Comparison of ENCODE assay signal across 10 cellular contexts in the genomic region with DNA sequence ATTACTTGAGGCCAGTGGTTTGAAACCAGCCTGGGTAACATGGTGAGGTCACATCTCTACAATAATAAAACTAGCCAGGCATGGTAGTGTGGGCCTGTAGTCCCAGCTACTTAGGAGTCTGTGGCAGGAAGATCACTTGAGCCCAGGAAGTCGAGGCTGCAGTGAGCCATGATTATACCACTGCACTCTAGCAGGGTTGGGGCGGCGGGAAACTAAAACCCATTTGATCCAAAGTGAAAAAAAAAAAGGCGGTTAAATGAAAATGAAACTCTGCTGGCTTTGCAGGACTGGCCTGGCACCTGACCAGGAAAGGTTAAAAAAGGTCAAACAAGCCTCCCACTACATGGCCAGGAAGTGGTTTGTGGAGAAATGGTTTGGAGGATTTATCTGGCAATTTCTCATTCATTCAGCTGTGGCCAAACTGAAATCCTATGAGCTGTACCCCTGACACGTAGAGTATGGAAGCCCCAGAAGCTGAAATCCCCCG. TPM values are rescaled to one million over a fixed set of nuclear protein-coding genes. Genes with fewer than 3 reads are reported as not detected.
A peak's percentile ranks its signal among the peaks of the same experiment; 100 is the strongest.
DNase-seq lines count a peak whose midpoint lies in the region; ATAC-seq, FAIRE-seq and TF ChIP-seq lines count a peak whose summit lies in the region.
"Had no signal": no experiment of that assay in that cellular context is flagged by ENCODE, and none has a peak within 500 bp of the region (broad histone marks: within the 10 kb centered on the region; RNA-seq: fewer than 3 reads in every experiment).

No MANE protein-coding gene starts in this region.

- RAD21 ChIA-PET in GM12878 (lab: Charles Lee; ENCODE audit: unreplicated experiment) = no interaction called here

- ATAC-seq in GM19395 (IDR thresholded peaks at IDR 0.05; ENCODE audit: unreplicated experiment) (peak; percentile 46), GM12878 (peak; percentile 75), pancreas (peak in 3 of 4 donors; percentile 72 to 82 (median 75))

- CTCF ChIA-PET in GM12878 (lab: Yijun Ruan, JAX) = interaction anchor here (1.1 kb wide), 1 partner anchor 49 kb away, joined by 4 read pairs; no protein-coding TSS in a partner anchor

- TF ChIP-seq CTCF in GM12878 (IDR thresholded peaks at IDR 0.05 in 2 of 3, conservative IDR thresholded peaks at IDR 0.05 in 1 of 3; ENCODE audit: control insufficient read depth in 2 of 3, extremely low read depth in 1 of 3, insufficient read depth in 1 of 3, low read depth in 3 of 3, low read length in 3 of 3) (no peak), pancreas (IDR thresholded peaks at IDR 0.05) (no peak)

- no peak overlapping the region for H3K4me3 ChIP-seq in GM12878
- H3K4me3 ChIP-seq in pancreas = no peak overlapping the region
- H3K4me3 ChIP-seq: PC-9 had no signal

- TF ChIP-seq EP300 in GM12878 (IDR thresholded peaks at IDR 0.05; ENCODE audit: borderline replicate concordance in 1 of 2, control insufficient read depth in 1 of 2, low read depth in 2 of 2, low read length in 2 of 2) = no peak

- TF ChIP-seq POLR2A in GM12878 (IDR thresholded peaks at IDR 0.05; ENCODE audit: low read depth, low read length) = no peak

- in situ Hi-C loops in GM12878 (cut with MboI) = no loop called here

- DNase-seq in M059J (ENCODE audit: low read depth) (peak; percentile 94), GM12878 (ENCODE audit: low read depth, low spot score) (no peak), pancreas (peak in 3 of 6 donors; percentile 31 to 34 (median 33)), frontal cortex (ENCODE audit: low spot score in 2 of 2) (no peak), LoVo (ENCODE audit: low spot score) (no peak), hippocampal formation (lab: John Stamatoyannopoulos, UW) (no peak), NCI-H2227 (lab: John Stamatoyannopoulos, UW; ENCODE audit: unreplicated experiment) (no peak)

- 17% methylated on average over 6 of the region's 6 CpGs for WGBS in GM12878 (ENCODE audit: insufficient coverage, insufficient replicate concordance, low lambda C conversion rate, missing lambda C conversion rate)
- WGBS in pancreas, 2 donors = 36 to 49% methylated on average over 6 of the region's 6 CpGs

- SMC1A ChIA-PET in GM12878 (lab: Charles Lee; ENCODE audit: uncharacterized antibody, unreplicated experiment) = no interaction called here

- peaks cover 25% of the 10 kb centered on the region for H3K4me1 ChIP-seq in GM12878 (ENCODE audit: control insufficient read depth, insufficient read depth, low read length)
- peaks cover 0 to 9% (median 0%) of the 10 kb centered on the region in 3 donors for H3K4me1 ChIP-seq in pancreas

- no peaks in the 10 kb centered on the region for H4K20me1 ChIP-seq in GM12878 (ENCODE audit: control insufficient read depth, insufficient read depth)

- no peak overlapping the region for H2AFZ ChIP-seq in GM12878 (ENCODE audit: control insufficient read depth, low read depth, low read length)
- H2AFZ ChIP-seq: PC-9 had no signal

- no peak for TF ChIP-seq RAD21 in GM12878 (IDR thresholded peaks at IDR 0.05; ENCODE audit: insufficient read depth, low read depth, low read length)

- H3K9me3 ChIP-seq in GM12878 (replicated peaks; ENCODE audit: control insufficient read depth, insufficient read depth, low read length) = no peaks in the 10 kb centered on the region
- H3K9me3 ChIP-seq in pancreas = no peaks in the 10 kb centered on the region

- FAIRE-seq in GM12878 (lab: Jason Lieb, UNC) (no peak), pancreas (lab: Jason Lieb, UNC) (no peak), frontal cortex (lab: Jason Lieb, UNC) (no peak)
- FAIRE-seq: islet of Langerhans had no signal

- H3K27me3 ChIP-seq in GM12878 (replicated peaks in 1 of 2; ENCODE audit: control insufficient read depth in 2 of 2, insufficient read depth in 2 of 2, low read length in 1 of 2) (no peaks in the 10 kb centered on the region), pancreas (no peaks in the 10 kb centered on the region)

- POLR2A ChIA-PET in GM12878 (lab: Charles Lee) = no interaction called here

- H3K27ac ChIP-seq in GM12878 (ENCODE audit: control insufficient read depth, insufficient read depth) (no peak overlapping the region), pancreas (no peak overlapping the region)
- H3K27ac ChIP-seq: PC-9 had no signal

- H3K4me2 ChIP-seq in GM12878 (ENCODE audit: control insufficient read depth, insufficient read depth) = peak overlapping the region; percentile 4; the same call in 1 of the 2 replicates
- H3K4me2 ChIP-seq: PC-9 had no signal

- intact Hi-C loops in GM12878 (cut with micrococcal nuclease; ENCODE audit: unreplicated experiment) = no loop called here
- intact Hi-C loops in pancreas (cut with DNase I) = no loop called here

- H3K79me2 ChIP-seq in GM12878 (ENCODE audit: control insufficient read depth, insufficient read depth, low read length) = no peaks in the 10 kb centered on the region

- H3K9ac ChIP-seq in GM12878 (ENCODE audit: control insufficient read depth, insufficient read depth, low read length) = no peak overlapping the region

- peaks cover 0 to 5% of the 10 kb centered on the region in 2 experiments; a peak in 2 of 4 replicates for H3K36me3 ChIP-seq in GM12878 (ENCODE audit: control insufficient read depth in 2 of 2, insufficient read depth in 2 of 2, low read length in 1 of 2)
- H3K36me3 ChIP-seq in pancreas = peaks cover 0 to 1% (median 0%) of the 10 kb centered on the region in 3 donors

- no TSS peak for BruUV-seq in GM12878 (replicated peaks; lab: Mats Ljungman, UMichigan)

TF ChIP-seq in GM12878, 131 proteins besides CTCF, POLR2A, EP300 and RAD21 (continues in another document):
- TF ChIP-seq SUPT20H (IDR thresholded peaks at IDR 0.05; ENCODE audit: borderline replicate concordance, control insufficient read depth, low read depth, low read length) (no peak), CREB1 (IDR thresholded peaks at IDR 0.05; ENCODE audit: low read depth) (no peak), FOXK2 (IDR thresholded peaks at IDR 0.05) (no peak), MEF2A (IDR thresholded peaks at IDR 0.05; ENCODE audit: insufficient read depth, low read depth, low read length) (0 out of 2 replicates have a peak, but pooled peaks have one; percentile 19), TARDBP (IDR thresholded peaks at IDR 0.05; ENCODE audit: borderline replicate concordance) (no peak), IRF4 (IDR thresholded peaks at IDR 0.05; ENCODE audit: low read depth, low read length) (no peak), PAX8 (IDR thresholded peaks at IDR 0.05) (no peak), BHLHE40 (IDR thresholded peaks at IDR 0.05; ENCODE audit: borderline replicate concordance in 1 of 2, low read depth in 2 of 2, low read length in 1 of 2) (peak in 1 of 2 experiments; percentile 37; a peak in 1 of 4 replicates), NR2F1 (conservative IDR thresholded peaks at IDR 0.05) (peak; percentile 71), NFIC (IDR thresholded peaks at IDR 0.05; ENCODE audit: low read depth, low read length) (peak; percentile 82), USF1 (IDR thresholded peaks at IDR 0.05; ENCODE audit: borderline replicate concordance, extremely low read length, insufficient read depth, low read depth, low read length) (no peak)

RNA-seq across cellular contexts. Expression of gene MTRES1, which starts 36.6 kb away (rescaled TPM):
- 21.3 and 23.7 TPM in 2 replicates for total RNA-seq in M059J (2014; rRNA removed; shearing (Covaris generic))
- 15.3 and 15.8 TPM in 2 replicates for total RNA-seq in GM12878 (2013; cell fraction: nucleolus; rRNA removed)
- 11.4 and 15.7 TPM in 2 replicates for total RNA-seq in GM12878 (2014; rRNA removed)
- 24.5 and 25.0 TPM in 2 replicates for total RNA-seq in GM12878 (2014; rRNA removed; fragmentation: Illumina TruSeq; extraction: Trizol)
- 12.4 and 12.9 TPM in 2 replicates for total RNA-seq in GM12878 (2021)
- 7.7 TPM for polyA plus RNA-seq in GM12878 (2011; ENCODE audit: low read depth)
- polyA plus RNA-seq in GM12878 (2011; rRNA removed) = 9.4 and 16.2 TPM in 2 replicates
- 4.0 and 4.8 TPM in 2 replicates for polyA plus RNA-seq in GM12878 (2011; cell fraction: cytosol; rRNA removed)
- polyA plus RNA-seq in GM12878 (2011; cell fraction: nucleus; rRNA removed) = 3.8 and 4.2 TPM in 2 replicates
- 12.8 and 13.9 TPM in 2 replicates for polyA plus RNA-seq in GM12878 (2012)
- 23.4 and 34.6 TPM in 2 replicates for polyA plus RNA-seq in GM12878 (2014; fragmentation: Illumina TruSeq; extraction: Trizol)
- polyA plus RNA-seq in GM12878 (2014; fragmentation: Nextera tagmentation; extraction: Ambion mirVana) = 10 to 100 TPM; 29.5 to 30.0 TPM
- 18.3 and 21.2 TPM in 2 replicates for polyA plus RNA-seq in GM12878 (2014; rRNA removed)
- polyA plus RNA-seq in GM12878 (2016; fragmentation: Nextera tagmentation; extraction: Ambion mirVana) = 10 to 100 TPM; 29.3 to 35.7 TPM
- 2.6 and 4.0 TPM in 2 replicates for polyA minus RNA-seq in GM12878 (2011; rRNA and poly(A)+ RNA removed)
- 2.6 and 3.3 TPM in 2 replicates for polyA minus RNA-seq in GM12878 (2011; cell fraction: cytosol; rRNA and poly(A)+ RNA removed)
- polyA minus RNA-seq in GM12878 (2011; cell fraction: nucleus; rRNA and poly(A)+ RNA removed) = 4.0 and 8.4 TPM in 2 replicates
- 1 to 10 TPM; 4.3 to 8.6 (median 6.3) TPM for total RNA-seq in pancreas
- polyA plus RNA-seq in pancreas = 10 to 100 TPM; 15.3 to 16.3 TPM
- 26.1 TPM for total RNA-seq in frontal cortex

RNA-seq across cellular contexts. Expression of gene BEND3, which starts 50.7 kb away (rescaled TPM):
- 1.8 and 4.3 TPM in 2 replicates for total RNA-seq in M059J (2014; rRNA removed; shearing (Covaris generic))
- total RNA-seq in GM12878 (2013; cell fraction: nucleolus; rRNA removed) = 16.3 and 17.9 TPM in 2 replicates
- total RNA-seq in GM12878 (2014; rRNA removed) = 3.4 and 3.9 TPM in 2 replicates
- 3.0 and 4.0 TPM in 2 replicates for total RNA-seq in GM12878 (2014; rRNA removed; fragmentation: Illumina TruSeq; extraction: Trizol)
- total RNA-seq in GM12878 (2021) = 8.1 and 9.0 TPM in 2 replicates
- 1.4 TPM for polyA plus RNA-seq in GM12878 (2011; ENCODE audit: low read depth)
- polyA plus RNA-seq in GM12878 (2011; rRNA removed) = 2.5 and 3.7 TPM in 2 replicates
- 3.7 and 4.7 TPM in 2 replicates for polyA plus RNA-seq in GM12878 (2011; cell fraction: cytosol; rRNA removed)
- 3.8 and 4.5 TPM in 2 replicates for polyA plus RNA-seq in GM12878 (2011; cell fraction: nucleus; rRNA removed)
- polyA plus RNA-seq in GM12878 (2012) = 1.5 and 1.9 TPM in 2 replicates
- polyA plus RNA-seq in GM12878 (2014; fragmentation: Illumina TruSeq; extraction: Trizol) = 3.4 and 3.8 TPM in 2 replicates
- polyA plus RNA-seq in GM12878 (2014; fragmentation: Nextera tagmentation; extraction: Ambion mirVana) = 1 to 10 TPM; 1.1 to 2.0 TPM
- polyA plus RNA-seq in GM12878 (2014; rRNA removed) = 3.1 and 3.8 TPM in 2 replicates
- polyA plus RNA-seq in GM12878 (2016; fragmentation: Nextera tagmentation; extraction: Ambion mirVana) = 1 to 10 TPM; 2.4 to 3.4 TPM
- polyA minus RNA-seq in GM12878 (2011; rRNA and poly(A)+ RNA removed) = 9.2 and 11.5 TPM in 2 replicates
- polyA minus RNA-seq in GM12878 (2011; cell fraction: cytosol; rRNA and poly(A)+ RNA removed) = 6.8 and 7.6 TPM in 2 replicates
- polyA minus RNA-seq in GM12878 (2011; cell fraction: nucleus; rRNA and poly(A)+ RNA removed) = 3.4 and 5.8 TPM in 2 replicates
- total RNA-seq in pancreas = 1 to 10 TPM; 1.4 to 3.4 (median 2.5) TPM
- polyA plus RNA-seq in pancreas = under 1 TPM; 0.77 to 0.87 TPM
- total RNA-seq in frontal cortex = 5.7 TPM
